In the genomic region with DNA sequence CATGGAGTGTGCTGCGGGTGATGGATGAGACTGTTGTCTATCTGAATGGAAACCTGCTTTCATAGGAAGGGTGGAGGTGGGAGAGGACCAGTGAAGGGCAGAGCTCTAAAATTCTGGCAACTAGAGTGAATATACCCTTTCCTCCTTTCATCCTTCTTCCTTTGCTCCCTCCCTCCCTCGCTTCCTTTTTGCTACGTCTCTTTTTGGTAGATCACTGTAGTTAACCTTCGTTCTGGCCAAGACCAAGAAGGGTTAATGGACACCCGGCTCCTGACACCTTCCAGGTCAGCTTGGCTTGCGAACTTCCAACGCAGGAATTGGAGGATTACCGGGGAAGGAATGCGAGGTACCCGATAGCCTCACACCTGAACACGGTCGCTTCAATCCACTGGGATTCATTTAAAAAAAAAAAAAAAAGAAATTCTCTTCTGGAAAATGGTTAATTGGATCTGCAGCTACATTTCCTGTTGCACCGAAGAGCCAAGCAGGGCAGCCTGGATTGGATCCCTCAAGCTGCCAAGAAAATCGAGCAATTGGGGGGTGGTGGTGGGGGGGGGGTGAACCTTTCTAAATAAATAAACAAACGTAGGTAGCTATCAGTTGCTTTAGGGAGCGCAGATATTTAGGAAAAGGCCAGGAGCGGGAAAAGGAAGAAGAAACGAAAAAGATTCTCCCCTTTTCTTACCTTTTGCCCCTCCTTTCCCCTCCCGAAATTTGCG, we compare ENCODE assay signal across 10 cellular contexts. TPM values are rescaled to one million over a fixed set of nuclear protein-coding genes. Genes with fewer than 3 reads are reported as not detected.
DNase-seq lines count a peak whose midpoint lies in the region; ATAC-seq and TF ChIP-seq lines count a peak whose summit lies in the region.
"Had no signal": no experiment of that assay in that cellular context is flagged by ENCODE, and none has a peak within 500 bp of the region (broad histone marks: within the 10 kb centered on the region; RNA-seq: fewer than 3 reads in every experiment).

No MANE protein-coding gene starts in this region.

- peak overlapping the region in 1 of 4 donors; percentile 82 for H3K4me3 ChIP-seq in adrenal gland
- peak overlapping the region; percentile 52 for H3K4me3 ChIP-seq in iPS-15b (ENCODE audit: low read depth, low read length)

- H3K9ac ChIP-seq in iPS-15b (ENCODE audit: low read depth, low read length): no peak overlapping the region

- WGBS in adrenal gland, 4 donors: 35 to 48% (median 43%) methylated on average over 20 of the region's 20 CpGs

- peak overlapping the region; percentile 74 for H3K27ac Mint-ChIP-seq in progenitor cell of endocrine pancreas

- DNase-seq in ACHN (peak; percentile 41), adrenal gland (no peak), progenitor cell of endocrine pancreas (ENCODE audit: low spot score, unreplicated experiment) (no peak), middle frontal gyrus (ENCODE audit: extremely low spot score, low spot score) (no peak), NCI-H2171 treated with DMSO at 0.1 percent for 48 hours (lab: John Stamatoyannopoulos, UW) (no peak), UCSD-AML1 (lab: John Stamatoyannopoulos, UW; ENCODE audit: unreplicated experiment) (no peak)
- DNase-seq: AML-193, NCI-H446 treated with DMSO at 0.1 percent for 48 hours had no signal

- H3K9me3 Mint-ChIP-seq in progenitor cell of endocrine pancreas (ENCODE audit: low read depth): no peaks in the 10 kb centered on the region

- peak overlapping the region in 4 of 5 donors; percentile 55 to 89 (median 72) for H3K27ac ChIP-seq in adrenal gland

- H3K36me3 ChIP-seq in adrenal gland (replicated peaks in 1 of 2) (no peaks in the 10 kb centered on the region), iPS-15b (ENCODE audit: control insufficient read depth, insufficient read depth, low read length) (no peaks in the 10 kb centered on the region)

- no peak for TF ChIP-seq CTCF in adrenal gland (IDR thresholded peaks at IDR 0.05)
- no peak for TF ChIP-seq CTCF in progenitor cell of endocrine pancreas (IDR thresholded peaks at IDR 0.05; ENCODE audit: unreplicated experiment)

- intact Hi-C loops in adrenal gland (cut with DNase I): loop anchor here in 1 of 2 donors (10.0 kb wide), 1 partner anchor 914 kb away; no protein-coding TSS in a partner anchor

- H3K4me1 Mint-ChIP-seq in progenitor cell of endocrine pancreas (ENCODE audit: low read depth): peaks cover 39% of the 10 kb centered on the region

- H3K9me3 ChIP-seq in adrenal gland (replicated peaks in 1 of 3) (no peaks in the 10 kb centered on the region), iPS-15b (ENCODE audit: control insufficient read depth, insufficient read depth, low read length) (no peaks in the 10 kb centered on the region)

- H3K36me3 Mint-ChIP-seq in progenitor cell of endocrine pancreas (ENCODE audit: insufficient read depth): no peaks in the 10 kb centered on the region

- H3K27me3 Mint-ChIP-seq in progenitor cell of endocrine pancreas: peaks cover 43% of the 10 kb centered on the region

- H3K27me3 ChIP-seq in adrenal gland: peaks cover 4% of the 10 kb centered on the region
- peaks cover 94% of the 10 kb centered on the region for H3K27me3 ChIP-seq in iPS-15b (ENCODE audit: control insufficient read depth, insufficient read depth, low read length)

- H3K4me3 Mint-ChIP-seq in progenitor cell of endocrine pancreas (ENCODE audit: low read depth): peak overlapping the region; percentile 64

- in situ Hi-C loops in ACHN (cut with HindIII; ENCODE audit: low pct_ligation_motif_present, low pct_unique_long_range_greater_than_20kb, low sequenced_read_pairs): no loop called here

- H3K4me1 ChIP-seq in adrenal gland (replicated peaks in 1 of 2) (no peaks in the 10 kb centered on the region), iPS-15b (ENCODE audit: control insufficient read depth, insufficient read depth, low read length) (peaks cover 9% of the 10 kb centered on the region)

- no peak for TF ChIP-seq POLR2A in adrenal gland (IDR thresholded peaks at IDR 0.05)

- no peak for ATAC-seq in HG02798 (IDR thresholded peaks at IDR 0.05; ENCODE audit: poor library complexity, unreplicated experiment)

RNA-seq across cellular contexts. Expression of gene NR2F2, which starts 9.6 kb away (rescaled TPM):
- total RNA-seq in adrenal gland (100 to 1,000 TPM in 2 of 8 donors, 10 to 100 TPM in 6; 22.3 to 113 (median 54.8) TPM), progenitor cell of endocrine pancreas (40.3 and 48.6 TPM in 2 replicates)
- polyA plus RNA-seq in adrenal gland: 10 to 100 TPM; 27.3 to 67.9 (median 37.3) TPM
